ENCODE assay signal across 12 cellular contexts in the genomic region with DNA sequence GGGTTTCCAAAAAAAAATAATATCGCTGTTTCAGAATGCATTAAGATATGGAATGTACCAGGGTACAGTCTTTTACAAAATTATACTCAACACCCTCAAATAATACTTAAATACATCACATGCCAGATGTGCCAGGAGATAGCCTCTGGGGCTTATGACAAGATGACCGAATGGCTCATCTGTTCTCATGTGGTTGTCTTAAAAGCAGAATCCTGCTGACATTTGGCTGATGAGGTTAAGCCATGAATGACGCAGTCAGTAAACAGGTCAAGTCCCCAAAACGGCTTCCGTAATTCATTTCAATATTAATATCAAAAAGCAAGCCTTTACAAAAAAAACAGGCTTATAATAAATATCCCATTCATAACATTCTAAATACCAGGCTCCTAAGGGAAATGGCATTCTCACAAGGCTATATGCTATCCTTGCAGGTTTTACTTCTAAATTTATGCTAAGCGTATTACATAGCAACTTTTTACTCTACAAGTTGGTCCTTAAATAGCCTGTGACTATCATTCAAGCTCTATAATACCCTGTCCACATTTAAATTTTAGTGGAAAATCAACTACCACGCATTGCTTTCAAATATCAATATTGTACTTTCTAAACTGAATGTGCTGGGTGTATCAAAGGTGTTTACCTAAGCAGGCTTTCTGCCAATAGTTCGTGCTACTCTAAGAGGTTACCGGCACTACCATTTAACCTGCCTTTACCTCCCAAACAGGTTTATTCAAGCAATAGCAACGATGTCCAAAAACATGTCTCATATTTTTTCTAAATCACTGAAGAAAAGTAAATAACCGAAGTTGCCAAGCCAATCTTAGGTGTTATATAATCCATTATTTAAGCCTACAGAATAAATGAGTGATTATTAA. TPM values are rescaled to one million over a fixed set of nuclear protein-coding genes. Genes with fewer than 3 reads are reported as not detected.
DNase-seq lines count a peak whose midpoint lies in the region; ATAC-seq and TF ChIP-seq lines count a peak whose summit lies in the region.
"Had no signal": no experiment of that assay in that cellular context is flagged by ENCODE, and none has a peak within 500 bp of the region (broad histone marks: within the 10 kb centered on the region; RNA-seq: fewer than 3 reads in every experiment).

No MANE protein-coding gene starts in this region.

- no peak overlapping the region for H3K4me3 Mint-ChIP-seq in activated CD4-positive, alpha-beta T cell treated with anti-CD3 and anti-CD28 coated beads, Interleukin-2, amount 10 ng/mL, durations not matched to agents 24 days and 14 days
- no peak overlapping the region for H3K4me3 Mint-ChIP-seq in stimulated activated memory B cell treated with anti-CD40 and anti-IgM and Interleukin-4, amounts not matched to agents 10 μg/mL and 1 μg/mL and 100 μg/mL, for 72 hours
- H3K4me3 Mint-ChIP-seq in nephron progenitor cell: no peak overlapping the region

- H3K9me3 Mint-ChIP-seq in activated CD4-positive, alpha-beta T cell treated with anti-CD3 and anti-CD28 coated beads, Interleukin-2, amount 10 ng/mL, durations not matched to agents 24 days and 14 days: no peaks in the 10 kb centered on the region
- H3K9me3 Mint-ChIP-seq in stimulated activated memory B cell treated with anti-CD40 and anti-IgM and Interleukin-4, amounts not matched to agents 10 μg/mL and 1 μg/mL and 100 μg/mL, for 72 hours: no peaks in the 10 kb centered on the region
- H3K9me3 Mint-ChIP-seq in nephron progenitor cell: no peaks in the 10 kb centered on the region

- no peaks in the 10 kb centered on the region for H3K36me3 Mint-ChIP-seq in activated CD4-positive, alpha-beta T cell treated with anti-CD3 and anti-CD28 coated beads, Interleukin-2, amount 10 ng/mL, durations not matched to agents 24 days and 14 days (ENCODE audit: low read depth)
- H3K36me3 Mint-ChIP-seq in stimulated activated memory B cell treated with anti-CD40 and anti-IgM and Interleukin-4, amounts not matched to agents 10 μg/mL and 1 μg/mL and 100 μg/mL, for 72 hours: peaks cover 15% of the 10 kb centered on the region
- H3K36me3 Mint-ChIP-seq in nephron progenitor cell (ENCODE audit: low read depth): peaks cover 17% of the 10 kb centered on the region

- no peak for TF ChIP-seq POLR2A in transverse colon (IDR thresholded peaks at IDR 0.05)

- no peaks in the 10 kb centered on the region for H3K9me3 ChIP-seq in transverse colon
- H3K9me3 ChIP-seq: SJCRH30 had no signal

- in situ Hi-C loops in transverse colon (cut with MboI; ENCODE audit: low pct_ligation_motif_present in 1 of 4, low pct_unique_long_range_greater_than_20kb in 1 of 4, low sequenced_read_pairs in 3 of 4): no loop called here

- peak overlapping the region; percentile 78 for H3K27ac ChIP-seq in VCaP
- H3K27ac ChIP-seq in layer of hippocampus (ENCODE audit: low read depth, low read length): peak overlapping the region; percentile 31
- H3K27ac ChIP-seq in transverse colon: peak overlapping the region; percentile 7 to 53 (median 22)
- H3K27ac ChIP-seq: SJCRH30 had no signal

- peaks cover 18 to 95% (median 53%) of the 10 kb centered on the region in 4 donors for H3K4me1 ChIP-seq in transverse colon
- H3K4me1 ChIP-seq: SJCRH30 had no signal

- intact Hi-C loops in activated CD4-positive, alpha-beta T cell treated with anti-CD3 and anti-CD28 coated beads, Interleukin-2, amount 10 ng/mL, durations not matched to agents 24 days and 14 days (cut with micrococcal nuclease): no loop called here
- intact Hi-C loops in transverse colon (cut with DNase I; ENCODE audit: low total_unique reads): no loop called here

- no peak for ATAC-seq in stimulated activated memory B cell treated with anti-CD40 and anti-IgM and Interleukin-4, amounts not matched to agents 10 μg/mL and 1 μg/mL and 100 μg/mL, for 72 hours

- peak; percentile 37 for DNase-seq in activated CD4-positive, alpha-beta T cell treated with anti-CD3 and anti-CD28 coated beads, Interleukin-2, amount 10 ng/mL, durations not matched to agents 24 days and 14 days
- no peak for DNase-seq in activated CD4-positive, alpha-beta T cell treated with anti-CD3 and anti-CD28 coated beads, Interleukin-2, amount 50 U/mL, for 1 hour
- DNase-seq in transverse colon (no peak), mesenteric fat pad (ENCODE audit: low spot score) (no peak), nephron progenitor cell (no peak)
- DNase-seq: activated CD4-positive, alpha-beta T cell treated with anti-CD3 and anti-CD28 coated beads for 1 hour; DND-41; NCI-H187; SJCRH30 had no signal

- 57 to 58% methylated on average over 10 to 11 of the region's 11 CpGs for WGBS in transverse colon (ENCODE audit: low coverage in 1 of 2), 2 donors

- no peak for TF ChIP-seq CTCF in VCaP (conservative IDR thresholded peaks at IDR 0.05)
- no peak for TF ChIP-seq CTCF in transverse colon (IDR thresholded peaks at IDR 0.05)
- no peak for TF ChIP-seq CTCF in nephron progenitor cell (IDR thresholded peaks at IDR 0.05)

- TF ChIP-seq EP300 in transverse colon (IDR thresholded peaks at IDR 0.05; ENCODE audit: low read depth): no peak

- no peak overlapping the region for H3K27ac Mint-ChIP-seq in activated CD4-positive, alpha-beta T cell treated with anti-CD3 and anti-CD28 coated beads, Interleukin-2, amount 10 ng/mL, durations not matched to agents 24 days and 14 days
- H3K27ac Mint-ChIP-seq in stimulated activated memory B cell treated with anti-CD40 and anti-IgM and Interleukin-4, amounts not matched to agents 10 μg/mL and 1 μg/mL and 100 μg/mL, for 72 hours: no peak overlapping the region
- no peak overlapping the region for H3K27ac Mint-ChIP-seq in nephron progenitor cell

- H3K36me3 ChIP-seq in transverse colon: no peaks in the 10 kb centered on the region
- H3K36me3 ChIP-seq: SJCRH30 had no signal

- H3K27me3 ChIP-seq in layer of hippocampus (ENCODE audit: control insufficient read depth, insufficient read depth, low read length) (no peaks in the 10 kb centered on the region), transverse colon (no peaks in the 10 kb centered on the region)
- H3K27me3 ChIP-seq: SJCRH30 had no signal

- H3K4me1 Mint-ChIP-seq in activated CD4-positive, alpha-beta T cell treated with anti-CD3 and anti-CD28 coated beads, Interleukin-2, amount 10 ng/mL, durations not matched to agents 24 days and 14 days: peaks cover 10% of the 10 kb centered on the region
- H3K4me1 Mint-ChIP-seq in stimulated activated memory B cell treated with anti-CD40 and anti-IgM and Interleukin-4, amounts not matched to agents 10 μg/mL and 1 μg/mL and 100 μg/mL, for 72 hours: peaks cover 55% of the 10 kb centered on the region
- peaks cover 16% of the 10 kb centered on the region for H3K4me1 Mint-ChIP-seq in nephron progenitor cell

- no peaks in the 10 kb centered on the region for H3K27me3 Mint-ChIP-seq in activated CD4-positive, alpha-beta T cell treated with anti-CD3 and anti-CD28 coated beads, Interleukin-2, amount 10 ng/mL, durations not matched to agents 24 days and 14 days
- H3K27me3 Mint-ChIP-seq in stimulated activated memory B cell treated with anti-CD40 and anti-IgM and Interleukin-4, amounts not matched to agents 10 μg/mL and 1 μg/mL and 100 μg/mL, for 72 hours: no peaks in the 10 kb centered on the region
- peaks cover 3% of the 10 kb centered on the region for H3K27me3 Mint-ChIP-seq in nephron progenitor cell (ENCODE audit: low read depth, poor library complexity)

- H3K4me3 ChIP-seq in transverse colon: no peak overlapping the region
- H3K4me3 ChIP-seq: SJCRH30 had no signal

RNA-seq across cellular contexts. Expression of gene SMURF1, which starts 15.6 kb away (rescaled TPM):
- total RNA-seq in activated CD4-positive, alpha-beta T cell treated with anti-CD3 and anti-CD28 coated beads, Interleukin-2, amount 10 ng/mL, durations not matched to agents 24 days and 14 days: 12.5 and 13.1 TPM in 2 replicates
- total RNA-seq in transverse colon: 10 to 100 TPM; 25.3 to 47.5 (median 36.5) TPM
- 31.2 TPM for total RNA-seq in mesenteric fat pad

Comparison
In these comparisons a context has a peak if more than half of its experiments do, and no peak if none do; other contexts are left out.
1. H3K27ac ChIP-seq: peak in every context shown above with its lines; median percentile 78 in VCaP; 31 in layer of hippocampus; 22 in transverse colon.